Comparison of ENCODE assay signal across 35 cellular contexts in genomic region chr10:18690541-18690940, GRCh38.
"Had no signal": no experiment of that assay in that cellular context is flagged by ENCODE, and none has a peak within 500 bp of the region (broad histone marks: within the 10 kb centered on the region; RNA-seq: fewer than 3 reads in every experiment).

No MANE protein-coding gene starts in this region.

- H3K4me3 ChIP-seq: MG63 had no signal

- DNase-seq: Karpas-422, Kasumi-1, MG63, MM.1S, MV-4-11, NCI-H1048, NCI-H1092, NCI-H1092 treated with DMSO at 0.1 percent for 48 hours, NCI-H1105, NCI-H1105 treated with DMSO at 0.1 percent for 48 hours, NCI-H1417, NCI-H1417 treated with DMSO at 0.1 percent for 48 hours, NCI-H1436, NCI-H1436 treated with DMSO at 0.1 percent for 48 hours, NCI-H146, NCI-H1694, NCI-H1694 treated with DMSO at 0.1 percent for 48 hours, NCI-H187, NCI-H187 treated with DMSO at 0.1 percent for 48 hours, NCI-H1930, NCI-H2029, NCI-H2029 treated with DMSO at 0.1 percent for 48 hours, NCI-H2081, NCI-H2081 treated with DMSO at 0.1 percent for 48 hours, NCI-H2107, NCI-H2171, NCI-H2171 treated with DMSO at 0.1 percent for 48 hours, NCI-H2227 treated with DMSO at 0.1 percent for 48 hours, NCI-H226, NCI-H345, NCI-H446, NCI-H446 treated with DMSO at 0.1 percent for 48 hours, NCI-H510A, NCI-H510A treated with DMSO at 0.1 percent for 48 hours, NCI-H524 had no signal

- H3K9me3 ChIP-seq: MG63 had no signal

- H3K36me3 ChIP-seq: MG63 had no signal

- H3K27me3 ChIP-seq: MG63 had no signal
